8 cellular contexts compared by ENCODE assay signal in the genomic region with DNA sequence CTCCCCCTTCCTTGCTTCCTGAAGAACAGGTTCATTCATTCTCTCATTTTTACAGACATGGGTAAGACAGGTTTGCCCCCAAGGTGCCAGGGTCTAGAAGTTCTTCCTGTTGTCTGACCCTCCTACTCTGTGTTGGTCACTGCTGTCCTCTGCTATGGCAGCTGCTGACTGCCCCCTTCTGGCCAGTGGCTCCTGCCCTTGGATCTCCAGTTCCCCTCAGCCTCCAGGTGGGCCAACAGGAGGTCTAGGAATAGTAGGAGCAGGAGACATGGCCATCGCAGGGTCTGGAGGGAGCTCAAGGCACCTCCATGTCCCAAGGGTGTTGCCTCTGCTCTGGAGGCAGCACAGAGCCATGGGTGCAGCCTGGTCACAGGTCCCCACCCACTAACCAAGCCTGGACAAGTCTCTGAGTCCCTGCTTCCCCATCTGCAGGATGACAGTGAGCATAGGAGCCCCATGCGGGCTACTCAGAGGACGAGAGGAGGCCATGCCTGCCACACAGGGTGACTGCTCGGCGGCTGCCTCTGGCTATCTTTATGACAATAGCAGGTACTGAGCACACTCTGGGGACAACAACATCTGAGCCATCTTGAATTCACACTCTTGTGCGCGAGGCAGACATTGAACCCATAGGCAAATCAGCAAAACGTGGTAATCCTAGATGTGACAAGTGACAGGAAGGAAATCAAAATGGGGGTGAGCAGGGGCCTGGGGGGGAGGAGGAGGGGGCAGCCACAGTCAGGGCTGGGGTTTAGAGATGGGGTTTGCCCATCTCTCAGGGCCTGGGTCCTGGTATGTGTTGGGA. TPM values are rescaled to one million over a fixed set of nuclear protein-coding genes. Genes with fewer than 3 reads are reported as not detected.
A peak's percentile ranks its signal among the peaks of the same experiment; 100 is the strongest.
DNase-seq lines count a peak whose midpoint lies in the region; ATAC-seq and TF ChIP-seq lines count a peak whose summit lies in the region.

No MANE protein-coding gene starts in this region.

- peak; percentile 35 for DNase-seq in EL
- DNase-seq in NB4 (ENCODE audit: low read depth) = peak; percentile 57
- peak; percentile 96 for DNase-seq in endodermal cell
- DNase-seq in neural crest cell (ENCODE audit: low read depth, low spot score) = no peak
- DNase-seq in DMS79 (lab: John Stamatoyannopoulos, UW) = no peak
- DNase-seq in activated effector memory CD4-positive, alpha-beta T cell treated with Interleukin-2 at 50 U/mL for 16 hours = no peak
- DNase-seq in mesothelial cell of epicardium (ENCODE audit: low spot score in 2 of 2, unreplicated experiment in 2 of 2) = no peak

- H3K36me3 Mint-ChIP-seq in endodermal cell (ENCODE audit: low read depth) = no peaks in the 10 kb centered on the region
- H3K36me3 Mint-ChIP-seq in neural crest cell (ENCODE audit: low read depth) = no peaks in the 10 kb centered on the region
- no peaks in the 10 kb centered on the region for H3K36me3 Mint-ChIP-seq in mesothelial cell of epicardium

- peak overlapping the region; percentile 14 for H3K27ac Mint-ChIP-seq in endodermal cell
- H3K27ac Mint-ChIP-seq in neural crest cell (ENCODE audit: unreplicated experiment) = peak overlapping the region; percentile 71
- H3K27ac Mint-ChIP-seq in mesothelial cell of epicardium = no peak overlapping the region

- no peak overlapping the region for H3K9ac ChIP-seq in endodermal cell (ENCODE audit: extremely low read depth, low read length, poor library complexity, severe bottlenecking)

- WGBS in endodermal cell (ENCODE audit: insufficient coverage in 1 of 2, insufficient read length in 1 of 2), 2 experiments = 88 to 89% methylated on average over 7 to 8 of the region's 8 CpGs

- H3K27ac ChIP-seq in endodermal cell (ENCODE audit: low read depth, low read length) = no peak overlapping the region

- TF ChIP-seq POLR2A in NB4 (IDR thresholded peaks at IDR 0.05; ENCODE audit: extremely low read depth, insufficient read length) = no peak

- TF ChIP-seq CTCF in NB4 (IDR thresholded peaks at IDR 0.05; ENCODE audit: low read depth, low read length) (peak; percentile 67), endodermal cell (conservative IDR thresholded peaks at IDR 0.05) (peak; percentile 90), neural crest cell (conservative IDR thresholded peaks at IDR 0.05) (peak; percentile 51), mesothelial cell of epicardium (IDR thresholded peaks at IDR 0.05; ENCODE audit: unreplicated experiment) (no peak)

- H3K27me3 Mint-ChIP-seq in endodermal cell (ENCODE audit: insufficient read depth) = peaks cover 7% of the 10 kb centered on the region
- H3K27me3 Mint-ChIP-seq in neural crest cell (ENCODE audit: low read depth) = no peaks in the 10 kb centered on the region
- peaks cover 2% of the 10 kb centered on the region for H3K27me3 Mint-ChIP-seq in mesothelial cell of epicardium (ENCODE audit: low read depth)

- no peak overlapping the region for H3K4me3 Mint-ChIP-seq in endodermal cell
- no peak overlapping the region for H3K4me3 Mint-ChIP-seq in neural crest cell
- H3K4me3 Mint-ChIP-seq in mesothelial cell of epicardium = no peak overlapping the region

- no peaks in the 10 kb centered on the region for H3K9me3 ChIP-seq in endodermal cell (ENCODE audit: control insufficient read depth, low read length)

- peaks cover 9% of the 10 kb centered on the region for H3K4me1 ChIP-seq in endodermal cell (ENCODE audit: control insufficient read depth, insufficient read depth, low read length)

- H3K4me1 Mint-ChIP-seq in endodermal cell (peaks cover 18% of the 10 kb centered on the region), neural crest cell (peaks cover 32% of the 10 kb centered on the region), mesothelial cell of epicardium (peaks cover 10% of the 10 kb centered on the region)

- H3K9me3 Mint-ChIP-seq in endodermal cell = no peaks in the 10 kb centered on the region
- no peaks in the 10 kb centered on the region for H3K9me3 Mint-ChIP-seq in neural crest cell
- no peaks in the 10 kb centered on the region for H3K9me3 Mint-ChIP-seq in mesothelial cell of epicardium

- H3K27me3 ChIP-seq in endodermal cell (ENCODE audit: control insufficient read depth, insufficient read depth, low read length, poor library complexity, severe bottlenecking) = no peaks in the 10 kb centered on the region

- H3K4me3 ChIP-seq in NB4 (ENCODE audit: low read depth, low read length) = no peak overlapping the region
- H3K4me3 ChIP-seq in endodermal cell (ENCODE audit: low read length) = no peak overlapping the region

- ATAC-seq in GM19397 (IDR thresholded peaks at IDR 0.05; ENCODE audit: unreplicated experiment) = no peak

- no peaks in the 10 kb centered on the region for H3K36me3 ChIP-seq in endodermal cell (ENCODE audit: control insufficient read depth, insufficient read depth, low read length)

RNA-seq across cellular contexts. Expression of a gene that starts 27.0 kb away (rescaled TPM):
- total RNA-seq in endodermal cell (1 to 10 TPM; 3.0 to 5.9 TPM), neural crest cell (0.79 and 1.1 TPM in 2 replicates), mesothelial cell of epicardium (0.82 to 0.88 TPM (median 0.83 TPM) in 3 replicates)
- 1.4 TPM for polyA plus RNA-seq in endodermal cell (2013, experiment 1 of 2)
- polyA plus RNA-seq in endodermal cell (2013, experiment 2 of 2) = 1.7 TPM

RNA-seq across cellular contexts. Expression of a gene that starts 53.6 kb away (rescaled TPM):
- total RNA-seq in endodermal cell (1 to 10 TPM; 1.3 to 1.6 TPM), neural crest cell (322 and 334 TPM in 2 replicates), mesothelial cell of epicardium (14.7 to 16.1 TPM (median 14.9 TPM) in 3 replicates)
- 24.5 TPM for polyA plus RNA-seq in endodermal cell (2013, experiment 1 of 2)
- polyA plus RNA-seq in endodermal cell (2013, experiment 2 of 2) = 22.1 TPM

Comparison
In these comparisons a context has a peak if more than half of its experiments do, and no peak if none do; other contexts are left out.
1. DNase-seq: peak in EL (single experiment), NB4 (single experiment) and endodermal cell (single experiment); none in neural crest cell (single experiment), DMS79 (single experiment), activated effector memory CD4-positive, alpha-beta T cell treated with Interleukin-2 at 50 U/mL for 16 hours (single experiment) and mesothelial cell of epicardium (0 of 2).
2. RNA of a gene that starts 53.6 kb away (total RNA-seq): 322 to 334 TPM in neural crest cell; 14.7 to 16.1 TPM in mesothelial cell of epicardium and 1.3 to 1.6 TPM in endodermal cell; every median in the first group is over 10 times any median in the second.